In genomic region chrX:71540801-71541545, GRCh38 we compare ENCODE assay signal across 1 cellular context.
TF ChIP-seq lines count a peak whose summit lies in the region.

No MANE protein-coding gene starts in this region.

TF ChIP-seq in HepG2, 621 proteins besides CTCF, POLR2A, EP300 and RAD21:
- no peak for TF ChIP-seq ZNF501 (CRISPR knock-in tag; IDR thresholded peaks at IDR 0.05)
- TF ChIP-seq, protein P1, sequence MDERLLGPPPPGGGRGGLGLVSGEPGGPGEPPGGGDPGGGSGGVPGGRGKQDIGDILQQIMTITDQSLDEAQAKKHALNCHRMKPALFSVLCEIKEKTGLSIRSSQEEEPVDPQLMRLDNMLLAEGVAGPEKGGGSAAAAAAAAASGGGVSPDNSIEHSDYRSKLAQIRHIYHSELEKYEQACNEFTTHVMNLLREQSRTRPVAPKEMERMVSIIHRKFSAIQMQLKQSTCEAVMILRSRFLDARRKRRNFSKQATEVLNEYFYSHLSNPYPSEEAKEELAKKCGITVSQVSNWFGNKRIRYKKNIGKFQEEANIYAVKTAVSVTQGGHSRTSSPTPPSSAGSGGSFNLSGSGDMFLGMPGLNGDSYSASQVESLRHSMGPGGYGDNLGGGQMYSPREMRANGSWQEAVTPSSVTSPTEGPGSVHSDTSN (CRISPR knock-in tag; IDR thresholded peaks at IDR 0.05), result no peak
- no peak for TF ChIP-seq KLF16 (CRISPR knock-in tag; IDR thresholded peaks at IDR 0.05)
- TF ChIP-seq ZNF101 (CRISPR knock-in tag; IDR thresholded peaks at IDR 0.05; ENCODE audit: borderline replicate concordance, low read depth), result no peak
- TF ChIP-seq ARID2 (CRISPR knock-in tag; IDR thresholded peaks at IDR 0.05; ENCODE audit: borderline replicate concordance), result no peak
- TF ChIP-seq E2F5 (CRISPR knock-in tag; conservative IDR thresholded peaks at IDR 0.05), result no peak
- TF ChIP-seq, protein P2, sequence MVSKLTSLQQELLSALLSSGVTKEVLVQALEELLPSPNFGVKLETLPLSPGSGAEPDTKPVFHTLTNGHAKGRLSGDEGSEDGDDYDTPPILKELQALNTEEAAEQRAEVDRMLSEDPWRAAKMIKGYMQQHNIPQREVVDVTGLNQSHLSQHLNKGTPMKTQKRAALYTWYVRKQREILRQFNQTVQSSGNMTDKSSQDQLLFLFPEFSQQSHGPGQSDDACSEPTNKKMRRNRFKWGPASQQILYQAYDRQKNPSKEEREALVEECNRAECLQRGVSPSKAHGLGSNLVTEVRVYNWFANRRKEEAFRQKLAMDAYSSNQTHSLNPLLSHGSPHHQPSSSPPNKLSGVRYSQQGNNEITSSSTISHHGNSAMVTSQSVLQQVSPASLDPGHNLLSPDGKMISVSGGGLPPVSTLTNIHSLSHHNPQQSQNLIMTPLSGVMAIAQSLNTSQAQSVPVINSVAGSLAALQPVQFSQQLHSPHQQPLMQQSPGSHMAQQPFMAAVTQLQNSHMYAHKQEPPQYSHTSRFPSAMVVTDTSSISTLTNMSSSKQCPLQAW (CRISPR knock-in tag; IDR thresholded peaks at IDR 0.05), result no peak
- TF ChIP-seq GABPA (IDR thresholded peaks at IDR 0.05; ENCODE audit: low read depth, low read length), result no peak
- no peak for TF ChIP-seq GABPA (CRISPR knock-in tag; IDR thresholded peaks at IDR 0.05; ENCODE audit: low read depth)
- no peak for TF ChIP-seq ZKSCAN8 (CRISPR knock-in tag; IDR thresholded peaks at IDR 0.05; ENCODE audit: borderline replicate concordance)
- TF ChIP-seq ZZZ3 (CRISPR knock-in tag; IDR thresholded peaks at IDR 0.05; ENCODE audit: borderline replicate concordance), result no peak
- no peak for TF ChIP-seq REL (CRISPR knock-in tag; conservative IDR thresholded peaks at IDR 0.05)
